In the genomic region with DNA sequence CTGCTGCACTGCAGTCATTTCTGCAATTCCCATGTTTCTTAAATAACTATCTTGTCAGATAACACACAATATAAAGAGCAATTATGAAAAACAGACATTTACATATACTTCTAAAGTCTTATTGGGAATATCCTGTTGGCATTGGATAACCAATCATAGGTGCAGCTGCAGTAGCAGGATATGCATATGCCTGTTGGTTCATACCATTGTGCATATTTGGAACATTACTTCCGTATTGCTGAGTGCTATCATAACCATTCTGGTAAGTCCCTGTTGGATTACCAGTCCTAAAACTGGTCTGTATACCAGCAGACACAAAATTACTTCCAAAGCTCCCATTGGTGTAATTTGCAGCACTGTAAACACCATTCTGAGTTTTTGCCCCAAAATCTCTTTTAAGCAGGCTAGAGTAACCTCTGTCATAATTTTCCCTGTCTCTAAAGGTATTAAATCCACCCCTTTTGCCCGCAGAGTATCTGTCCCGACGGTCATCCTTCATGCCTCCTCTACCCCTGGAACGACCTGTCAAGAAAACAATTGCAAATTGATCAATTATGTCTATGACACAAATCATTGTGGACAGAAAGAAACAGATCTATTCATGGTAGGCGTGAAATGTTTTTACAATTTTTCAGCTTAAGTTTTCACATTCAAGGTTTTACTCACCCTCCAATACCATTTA, we compare ENCODE assay signal across 1 cellular context.
TF ChIP-seq lines count a peak whose summit lies in the region.

No MANE protein-coding gene starts in this region.

TF ChIP-seq in GM12878, 131 proteins besides CTCF, POLR2A, EP300 and RAD21:
- TF ChIP-seq MTA3 (IDR thresholded peaks at IDR 0.05; ENCODE audit: borderline replicate concordance, low read length), result no peak
- no peak for TF ChIP-seq BRCA1 (IDR thresholded peaks at IDR 0.05; ENCODE audit: low read depth, low read length)
- TF ChIP-seq NR2F1 (conservative IDR thresholded peaks at IDR 0.05), result no peak
- TF ChIP-seq PAX5 (IDR thresholded peaks at IDR 0.05; ENCODE audit: borderline replicate concordance, low read depth, low read length), result no peak
- no peak for TF ChIP-seq STAT3 (IDR thresholded peaks at IDR 0.05; ENCODE audit: low read depth, low read length)
- TF ChIP-seq, protein P1, sequence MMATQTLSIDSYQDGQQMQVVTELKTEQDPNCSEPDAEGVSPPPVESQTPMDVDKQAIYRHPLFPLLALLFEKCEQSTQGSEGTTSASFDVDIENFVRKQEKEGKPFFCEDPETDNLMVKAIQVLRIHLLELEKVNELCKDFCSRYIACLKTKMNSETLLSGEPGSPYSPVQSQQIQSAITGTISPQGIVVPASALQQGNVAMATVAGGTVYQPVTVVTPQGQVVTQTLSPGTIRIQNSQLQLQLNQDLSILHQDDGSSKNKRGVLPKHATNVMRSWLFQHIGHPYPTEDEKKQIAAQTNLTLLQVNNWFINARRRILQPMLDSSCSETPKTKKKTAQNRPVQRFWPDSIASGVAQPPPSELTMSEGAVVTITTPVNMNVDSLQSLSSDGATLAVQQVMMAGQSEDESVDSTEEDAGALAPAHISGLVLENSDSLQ (IDR thresholded peaks at IDR 0.05), result no peak
- TF ChIP-seq NFYA (IDR thresholded peaks at IDR 0.05; ENCODE audit: borderline replicate concordance, low read depth, low read length), result no peak
- no peak for TF ChIP-seq TAF1 (IDR thresholded peaks at IDR 0.05; ENCODE audit: borderline replicate concordance, low read depth, low read length)
- no peak for TF ChIP-seq TCF12 (IDR thresholded peaks at IDR 0.05; ENCODE audit: low read depth, low read length)
- TF ChIP-seq, protein P2, sequence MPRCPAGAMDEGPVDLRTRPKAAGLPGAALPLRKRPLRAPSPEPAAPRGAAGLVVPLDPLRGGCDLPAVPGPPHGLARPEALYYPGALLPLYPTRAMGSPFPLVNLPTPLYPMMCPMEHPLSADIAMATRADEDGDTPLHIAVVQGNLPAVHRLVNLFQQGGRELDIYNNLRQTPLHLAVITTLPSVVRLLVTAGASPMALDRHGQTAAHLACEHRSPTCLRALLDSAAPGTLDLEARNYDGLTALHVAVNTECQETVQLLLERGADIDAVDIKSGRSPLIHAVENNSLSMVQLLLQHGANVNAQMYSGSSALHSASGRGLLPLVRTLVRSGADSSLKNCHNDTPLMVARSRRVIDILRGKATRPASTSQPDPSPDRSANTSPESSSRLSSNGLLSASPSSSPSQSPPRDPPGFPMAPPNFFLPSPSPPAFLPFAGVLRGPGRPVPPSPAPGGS (IDR thresholded peaks at IDR 0.05; ENCODE audit: borderline replicate concordance, insufficient read depth, low read depth, low read length, poor library complexity, severe bottlenecking), result no peak
- TF ChIP-seq SMAD1 (IDR thresholded peaks at IDR 0.05; ENCODE audit: low read depth, partially characterized antibody), result no peak
- no peak for TF ChIP-seq IRF4 (IDR thresholded peaks at IDR 0.05; ENCODE audit: low read depth, low read length)
- TF ChIP-seq IKZF1 (conservative IDR thresholded peaks at IDR 0.05), result no peak
- no peak; the same call in 1 of the 2 replicates for TF ChIP-seq POLR2AphosphoS2 (IDR thresholded peaks at IDR 0.05; ENCODE audit: low read depth, low read length)
- TF ChIP-seq, protein P3, sequence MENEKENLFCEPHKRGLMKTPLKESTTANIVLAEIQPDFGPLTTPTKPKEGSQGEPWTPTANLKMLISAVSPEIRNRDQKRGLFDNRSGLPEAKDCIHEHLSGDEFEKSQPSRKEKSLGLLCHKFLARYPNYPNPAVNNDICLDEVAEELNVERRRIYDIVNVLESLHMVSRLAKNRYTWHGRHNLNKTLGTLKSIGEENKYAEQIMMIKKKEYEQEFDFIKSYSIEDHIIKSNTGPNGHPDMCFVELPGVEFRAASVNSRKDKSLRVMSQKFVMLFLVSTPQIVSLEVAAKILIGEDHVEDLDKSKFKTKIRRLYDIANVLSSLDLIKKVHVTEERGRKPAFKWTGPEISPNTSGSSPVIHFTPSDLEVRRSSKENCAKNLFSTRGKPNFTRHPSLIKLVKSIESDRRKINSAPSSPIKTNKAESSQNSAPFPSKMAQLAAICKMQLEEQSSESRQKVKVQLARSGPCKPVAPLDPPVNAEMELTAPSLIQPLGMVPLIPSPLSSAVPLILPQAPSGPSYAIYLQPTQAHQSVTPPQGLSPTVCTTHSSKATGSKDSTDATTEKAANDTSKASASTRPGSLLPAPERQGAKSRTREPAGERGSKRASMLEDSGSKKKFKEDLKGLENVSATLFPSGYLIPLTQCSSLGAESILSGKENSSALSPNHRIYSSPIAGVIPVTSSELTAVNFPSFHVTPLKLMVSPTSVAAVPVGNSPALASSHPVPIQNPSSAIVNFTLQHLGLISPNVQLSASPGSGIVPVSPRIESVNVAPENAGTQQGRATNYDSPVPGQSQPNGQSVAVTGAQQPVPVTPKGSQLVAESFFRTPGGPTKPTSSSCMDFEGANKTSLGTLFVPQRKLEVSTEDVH (IDR thresholded peaks at IDR 0.05; ENCODE audit: low read depth, partially characterized antibody), result no peak
- peak; percentile 63 for TF ChIP-seq HDAC6 (IDR thresholded peaks at IDR 0.05; ENCODE audit: unreplicated experiment)
- 0 out of 2 replicates have a peak, but pooled peaks have one; percentile 51 for TF ChIP-seq SMAD5 (IDR thresholded peaks at IDR 0.05; ENCODE audit: low read depth)
- TF ChIP-seq FOXK2 (IDR thresholded peaks at IDR 0.05), result no peak
- no peak for TF ChIP-seq NFXL1 (IDR thresholded peaks at IDR 0.05; ENCODE audit: borderline replicate concordance)
- no peak for TF ChIP-seq RFX5 (IDR thresholded peaks at IDR 0.05; ENCODE audit: low read depth, low read length)
- TF ChIP-seq HDGF (IDR thresholded peaks at IDR 0.05), result no peak
- TF ChIP-seq SIN3A (IDR thresholded peaks at IDR 0.05; ENCODE audit: low read depth, low read length), result no peak
- TF ChIP-seq CBX3 (IDR thresholded peaks at IDR 0.05; ENCODE audit: borderline replicate concordance, low read depth), result no peak
- no peak for TF ChIP-seq ZZZ3 (IDR thresholded peaks at IDR 0.05; ENCODE audit: control insufficient read depth, insufficient read length, low read depth)
- TF ChIP-seq, protein P4, sequence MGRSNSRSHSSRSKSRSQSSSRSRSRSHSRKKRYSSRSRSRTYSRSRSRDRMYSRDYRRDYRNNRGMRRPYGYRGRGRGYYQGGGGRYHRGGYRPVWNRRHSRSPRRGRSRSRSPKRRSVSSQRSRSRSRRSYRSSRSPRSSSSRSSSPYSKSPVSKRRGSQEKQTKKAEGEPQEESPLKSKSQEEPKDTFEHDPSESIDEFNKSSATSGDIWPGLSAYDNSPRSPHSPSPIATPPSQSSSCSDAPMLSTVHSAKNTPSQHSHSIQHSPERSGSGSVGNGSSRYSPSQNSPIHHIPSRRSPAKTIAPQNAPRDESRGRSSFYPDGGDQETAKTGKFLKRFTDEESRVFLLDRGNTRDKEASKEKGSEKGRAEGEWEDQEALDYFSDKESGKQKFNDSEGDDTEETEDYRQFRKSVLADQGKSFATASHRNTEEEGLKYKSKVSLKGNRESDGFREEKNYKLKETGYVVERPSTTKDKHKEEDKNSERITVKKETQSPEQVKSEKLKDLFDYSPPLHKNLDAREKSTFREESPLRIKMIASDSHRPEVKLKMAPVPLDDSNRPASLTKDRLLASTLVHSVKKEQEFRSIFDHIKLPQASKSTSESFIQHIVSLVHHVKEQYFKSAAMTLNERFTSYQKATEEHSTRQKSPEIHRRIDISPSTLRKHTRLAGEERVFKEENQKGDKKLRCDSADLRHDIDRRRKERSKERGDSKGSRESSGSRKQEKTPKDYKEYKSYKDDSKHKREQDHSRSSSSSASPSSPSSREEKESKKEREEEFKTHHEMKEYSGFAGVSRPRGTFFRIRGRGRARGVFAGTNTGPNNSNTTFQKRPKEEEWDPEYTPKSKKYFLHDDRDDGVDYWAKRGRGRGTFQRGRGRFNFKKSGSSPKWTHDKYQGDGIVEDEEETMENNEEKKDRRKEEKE (IDR thresholded peaks at IDR 0.05), result no peak
- peak; percentile 81 for TF ChIP-seq POLR2AphosphoS5 (IDR thresholded peaks at IDR 0.05; ENCODE audit: low read length)
- no peak for TF ChIP-seq TBL1XR1 (IDR thresholded peaks at IDR 0.05; ENCODE audit: low read depth, low read length)
- no peak for TF ChIP-seq ZNF217 (IDR thresholded peaks at IDR 0.05)
- peak; percentile 39; the same call in 1 of the 2 replicates for TF ChIP-seq BACH1 (IDR thresholded peaks at IDR 0.05; ENCODE audit: borderline replicate concordance)
- TF ChIP-seq EED (IDR thresholded peaks at IDR 0.05; ENCODE audit: low read depth), result no peak
- no peak for TF ChIP-seq SRF (IDR thresholded peaks at IDR 0.05; ENCODE audit: low read depth in 2 of 2, low read length in 2 of 2)
- TF ChIP-seq ZNF622 (IDR thresholded peaks at IDR 0.05), result no peak
- no peak for TF ChIP-seq SMARCA5 (IDR thresholded peaks at IDR 0.05)
